ENCODE assay signal across 8 cellular contexts in the genomic region with DNA sequence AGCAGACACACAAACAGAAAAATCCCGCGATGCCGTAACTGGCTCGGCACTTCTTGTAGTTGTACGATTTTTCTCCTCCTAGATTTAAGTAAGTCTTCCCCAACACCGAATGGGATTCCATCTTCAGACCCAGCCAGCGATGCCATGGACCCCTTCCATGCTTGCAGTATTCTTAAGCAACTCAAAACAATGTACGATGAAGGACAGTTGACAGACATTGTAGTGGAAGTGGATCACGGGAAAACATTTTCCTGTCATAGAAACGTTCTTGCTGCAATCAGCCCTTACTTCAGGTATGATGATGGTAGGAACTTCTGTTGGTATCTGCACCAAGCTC. TPM values are rescaled to one million over a fixed set of nuclear protein-coding genes. Genes with fewer than 3 reads are reported as not detected.
A peak's percentile ranks its signal among the peaks of the same experiment; 100 is the strongest.
DNase-seq lines count a peak whose midpoint lies in the region; ATAC-seq, FAIRE-seq and TF ChIP-seq lines count a peak whose summit lies in the region.

No MANE protein-coding gene starts in this region.

- CTCF ChIA-PET in GM12878 (lab: Yijun Ruan, JAX), result interaction anchor here (1.4 to 2.8 kb wide), 4 partner anchors 9 to 49 kb away, joined by 4 to 23 read pairs (median 9); no protein-coding TSS in a partner anchor

- no peak overlapping the region for H4K91ac ChIP-seq in mesenchymal stem cell (ENCODE audit: low read length)

- no peak overlapping the region for H3K4ac ChIP-seq in mesenchymal stem cell (ENCODE audit: low read depth in 1 of 2, low read length in 2 of 2)

- H3K18ac ChIP-seq in mesenchymal stem cell (ENCODE audit: low read depth in 1 of 2, low read length in 2 of 2), result no peak overlapping the region

- no peak overlapping the region for H2BK120ac ChIP-seq in mesenchymal stem cell (ENCODE audit: low read depth, low read length)

- POLR2A ChIA-PET in GM12878 (lab: Charles Lee), result interaction anchor here (0.5 to 2.2 kb wide), 6 partner anchors 9 to 531 kb away, joined by 3 to 10 read pairs (median 4); no protein-coding TSS in a partner anchor

- no peak for FAIRE-seq in GM12878 (lab: Jason Lieb, UNC)

- no peak overlapping the region for H2BK15ac ChIP-seq in mesenchymal stem cell (ENCODE audit: low read depth, poor library complexity, severe bottlenecking)

- H3K4me1 ChIP-seq in heart left ventricle, result peaks cover 0 to 36% (median 8%) of the 10 kb centered on the region in 12 donors
- peaks cover 8% of the 10 kb centered on the region; the same call in 1 of the 2 replicates for H3K4me1 ChIP-seq in GM12878 (ENCODE audit: control insufficient read depth, insufficient read depth, low read length)
- H3K4me1 ChIP-seq in mesenchymal stem cell (ENCODE audit: control insufficient read depth, insufficient read depth, low read depth, low read length), result peaks cover 4% of the 10 kb centered on the region
- peaks cover 12% of the 10 kb centered on the region for H3K4me1 ChIP-seq in vagina

- ATAC-seq in heart left ventricle (no peak), left ventricle myocardium superior (no peak), GM12878 (no peak), GM18519 (IDR thresholded peaks at IDR 0.05; ENCODE audit: low FRiP score, unreplicated experiment) (no peak), GM21786 (IDR thresholded peaks at IDR 0.05; ENCODE audit: unreplicated experiment) (no peak)

- peaks cover 50% of the 10 kb centered on the region for H3K79me2 ChIP-seq in GM12878 (ENCODE audit: control insufficient read depth, insufficient read depth, low read length)

- in situ Hi-C loops in GM12878 (cut with MboI), result loop anchor here (25.0 kb wide), 1 partner anchor 788 kb away; no protein-coding TSS in a partner anchor

- no peak overlapping the region for H3K14ac ChIP-seq in mesenchymal stem cell (ENCODE audit: low read length in 2 of 2)

- H3K79me1 ChIP-seq in mesenchymal stem cell (replicated peaks; ENCODE audit: low read length, poor library complexity, severe bottlenecking), result peaks cover 7% of the 10 kb centered on the region

- no peak overlapping the region for H2BK12ac ChIP-seq in mesenchymal stem cell (ENCODE audit: low read length in 2 of 2)

- no peak overlapping the region for H2BK5ac ChIP-seq in mesenchymal stem cell (ENCODE audit: low read depth, low read length, poor library complexity, severe bottlenecking)

- WGBS in heart left ventricle, 4 donors, result 1 to 3% (median 2%) methylated on average over 10 of the region's 10 CpGs
- WGBS in GM12878 (ENCODE audit: insufficient coverage, insufficient replicate concordance, low lambda C conversion rate, missing lambda C conversion rate), result 1% methylated on average over 10 of the region's 10 CpGs
- 11% methylated on average over 9 of the region's 10 CpGs for WGBS in mesenchymal stem cell

- TF ChIP-seq CTCF in heart left ventricle (IDR thresholded peaks at IDR 0.05), result no peak
- TF ChIP-seq CTCF in GM12878 (IDR thresholded peaks at IDR 0.05 in 2 of 3, conservative IDR thresholded peaks at IDR 0.05 in 1 of 3; ENCODE audit: control insufficient read depth in 2 of 3, extremely low read depth in 1 of 3, insufficient read depth in 1 of 3, low read depth in 3 of 3, low read length in 3 of 3), result no peak
- TF ChIP-seq CTCF in vagina (IDR thresholded peaks at IDR 0.05), result no peak

- no peak overlapping the region for H2AK5ac ChIP-seq in mesenchymal stem cell (ENCODE audit: low read length, severe bottlenecking)

- H3K4me3 ChIP-seq in heart left ventricle (peak overlapping the region; percentile 58 to 94 (median 84)), GM12878 (peak overlapping the region; percentile 92), mesenchymal stem cell (ENCODE audit: insufficient read depth in 1 of 2, low read depth in 1 of 2, low read length in 2 of 2) (peak overlapping the region; percentile 89 to 96), vagina (peak overlapping the region; percentile 83 to 94)

- no peak overlapping the region for H4K8ac ChIP-seq in mesenchymal stem cell (ENCODE audit: low read length)

- intact Hi-C loops in heart left ventricle (cut with DNase I), result loop anchor here in 1 of 10 donors (10.0 kb wide), 1 partner anchor 656 kb away; a partner anchor contains a TSS
- intact Hi-C loops in left ventricle myocardium superior (cut with micrococcal nuclease), result no loop called here
- intact Hi-C loops in GM12878 (cut with micrococcal nuclease; ENCODE audit: unreplicated experiment), result loop anchor here (10.0 kb wide), 1 partner anchor 774 kb away; a partner anchor contains a TSS
- intact Hi-C loops in vagina (cut with DNase I), result no loop called here

- peaks cover 0 to 8% (median 5%) of the 10 kb centered on the region in 9 donors for H3K36me3 ChIP-seq in heart left ventricle
- peaks cover 3 to 11% of the 10 kb centered on the region in 2 experiments for H3K36me3 ChIP-seq in GM12878 (ENCODE audit: control insufficient read depth in 2 of 2, insufficient read depth in 2 of 2, low read length in 1 of 2)
- peaks cover 0 to 12% of the 10 kb centered on the region in 2 experiments for H3K36me3 ChIP-seq in mesenchymal stem cell (ENCODE audit: control insufficient read depth in 1 of 2, insufficient read depth in 2 of 2, low read depth in 1 of 2, low read length in 2 of 2)
- H3K36me3 ChIP-seq in vagina, result no peaks in the 10 kb centered on the region

- no peak for TF ChIP-seq RAD21 in GM12878 (IDR thresholded peaks at IDR 0.05; ENCODE audit: insufficient read depth, low read depth, low read length)

- H3K9ac ChIP-seq in GM12878 (ENCODE audit: control insufficient read depth, insufficient read depth, low read length) (peak overlapping the region; percentile 69), mesenchymal stem cell (ENCODE audit: low read length) (peak overlapping the region; percentile 84)

- H3K9me3 ChIP-seq in heart left ventricle (no peaks in the 10 kb centered on the region), GM12878 (replicated peaks; ENCODE audit: control insufficient read depth, insufficient read depth, low read length) (no peaks in the 10 kb centered on the region), mesenchymal stem cell (ENCODE audit: control insufficient read depth, low read length) (no peaks in the 10 kb centered on the region), vagina (no peaks in the 10 kb centered on the region)

- TF ChIP-seq POLR2A in heart left ventricle (IDR thresholded peaks at IDR 0.05) (no peak), GM12878 (IDR thresholded peaks at IDR 0.05; ENCODE audit: low read depth, low read length) (no peak), vagina (IDR thresholded peaks at IDR 0.05) (no peak)

- no peaks in the 10 kb centered on the region for H4K20me1 ChIP-seq in GM12878 (ENCODE audit: control insufficient read depth, insufficient read depth)

- peaks cover 0 to 13% (median 0%) of the 10 kb centered on the region in 9 donors for H3K27me3 ChIP-seq in heart left ventricle
- H3K27me3 ChIP-seq in GM12878 (replicated peaks in 1 of 2; ENCODE audit: control insufficient read depth in 2 of 2, insufficient read depth in 2 of 2, low read length in 1 of 2), result no peaks in the 10 kb centered on the region
- no peaks in the 10 kb centered on the region for H3K27me3 ChIP-seq in mesenchymal stem cell (ENCODE audit: control insufficient read depth in 1 of 2, insufficient read depth in 1 of 2, low read length in 2 of 2)
- no peaks in the 10 kb centered on the region for H3K27me3 ChIP-seq in vagina

- SMC1A ChIA-PET in GM12878 (lab: Charles Lee; ENCODE audit: uncharacterized antibody, unreplicated experiment), result interaction anchor here (1.1 to 4.1 kb wide), 7 partner anchors 8 to 111 kb away, joined by 3 to 36 read pairs (median 10); no protein-coding TSS in a partner anchor

- no peak overlapping the region for H3K23ac ChIP-seq in mesenchymal stem cell (ENCODE audit: low read length in 2 of 2)

- peak overlapping the region; percentile 59 for H3K4me2 ChIP-seq in GM12878 (ENCODE audit: control insufficient read depth, insufficient read depth)
- peak overlapping the region; percentile 93 for H3K4me2 ChIP-seq in mesenchymal stem cell (ENCODE audit: low read length, poor library complexity, severe bottlenecking)

- RAD21 ChIA-PET in GM12878 (lab: Charles Lee; ENCODE audit: unreplicated experiment), result interaction anchor here (1.0 to 3.6 kb wide), 5 partner anchors 7 to 115 kb away, joined by 3 to 47 read pairs (median 5); no protein-coding TSS in a partner anchor

- no TSS peak for BruUV-seq in GM12878 (replicated peaks; lab: Mats Ljungman, UMichigan)

- TF ChIP-seq EP300 in GM12878 (IDR thresholded peaks at IDR 0.05; ENCODE audit: borderline replicate concordance in 1 of 2, control insufficient read depth in 1 of 2, low read depth in 2 of 2, low read length in 2 of 2), result no peak

- DNase-seq in heart left ventricle (no peak), left ventricle myocardium superior (no peak), GM12878 (ENCODE audit: low read depth, low spot score) (no peak), mesenchymal stem cell (no peak), vagina (ENCODE audit: extremely low spot score in 2 of 2) (no peak), AG08395 (ENCODE audit: low spot score) (no peak)

- H2AFZ ChIP-seq in GM12878 (ENCODE audit: control insufficient read depth, low read depth, low read length) (peak overlapping the region; percentile 40), mesenchymal stem cell (ENCODE audit: low read depth, low read length) (peak overlapping the region; percentile 85)

- H3K27ac ChIP-seq in heart left ventricle (peak overlapping the region; percentile 16 to 87 (median 78)), GM12878 (ENCODE audit: control insufficient read depth, insufficient read depth) (peak overlapping the region; percentile 74), mesenchymal stem cell (ENCODE audit: low read length, poor library complexity, severe bottlenecking) (no peak overlapping the region), vagina (no peak overlapping the region)

RNA-seq across cellular contexts. Expression of a gene that starts 0.8 kb away (rescaled TPM):
- total RNA-seq in heart left ventricle, result 1 to 10 TPM; 2.4 to 9.0 (median 6.4) TPM
- 1 to 10 TPM in 1 of 2 donors, under 1 TPM in 1; 0.99 to 6.1 TPM for polyA plus RNA-seq in heart left ventricle
- 5.8 TPM for total RNA-seq in left ventricle myocardium superior
- 9.7 and 10.0 TPM in 2 replicates for total RNA-seq in GM12878 (2013; cell fraction: nucleolus; rRNA removed)
- 33.2 and 38.5 TPM in 2 replicates for total RNA-seq in GM12878 (2014; rRNA removed)
- total RNA-seq in GM12878 (2014; rRNA removed; fragmentation: Illumina TruSeq; extraction: Trizol), result 35.7 and 35.8 TPM in 2 replicates
- 27.6 and 28.8 TPM in 2 replicates for total RNA-seq in GM12878 (2021)
- polyA plus RNA-seq in GM12878 (2011; ENCODE audit: low read depth), result 16.2 TPM
- 44.4 and 54.1 TPM in 2 replicates for polyA plus RNA-seq in GM12878 (2011; rRNA removed)
- polyA plus RNA-seq in GM12878 (2011; cell fraction: cytosol; rRNA removed), result 13.8 and 16.4 TPM in 2 replicates
- 11.6 and 14.3 TPM in 2 replicates for polyA plus RNA-seq in GM12878 (2011; cell fraction: nucleus; rRNA removed)
- 10.7 and 19.6 TPM in 2 replicates for polyA plus RNA-seq in GM12878 (2012)
- 24.4 and 34.5 TPM in 2 replicates for polyA plus RNA-seq in GM12878 (2014; fragmentation: Illumina TruSeq; extraction: Trizol)
- polyA plus RNA-seq in GM12878 (2014; fragmentation: Nextera tagmentation; extraction: Ambion mirVana), result 1 to 10 TPM; 8.5 to 9.2 TPM
- 13.6 and 14.3 TPM in 2 replicates for polyA plus RNA-seq in GM12878 (2014; rRNA removed)
- polyA plus RNA-seq in GM12878 (2016; fragmentation: Nextera tagmentation; extraction: Ambion mirVana), result 10 to 100 TPM; 11.9 to 13.5 TPM
- 40.0 and 87.9 TPM in 2 replicates for polyA minus RNA-seq in GM12878 (2011; rRNA and poly(A)+ RNA removed)
- 26.6 and 32.5 TPM in 2 replicates for polyA minus RNA-seq in GM12878 (2011; cell fraction: cytosol; rRNA and poly(A)+ RNA removed)
- polyA minus RNA-seq in GM12878 (2011; cell fraction: nucleus; rRNA and poly(A)+ RNA removed), result 17.2 and 22.4 TPM in 2 replicates
- polyA plus RNA-seq in mesenchymal stem cell (2013, experiment 1 of 2), result 0.75 TPM
- 0.70 TPM for polyA plus RNA-seq in mesenchymal stem cell (2013, experiment 2 of 2)
- 0.49 TPM for total RNA-seq in vagina

Comparison
In these comparisons a context has a peak if more than half of its experiments do, and no peak if none do; other contexts are left out.
1. H3K27ac ChIP-seq: peak in heart left ventricle (12 of 12) and GM12878 (single experiment); none in mesenchymal stem cell (single experiment) and vagina (single experiment).
2. Peak in every context shown above with its lines, with median percentiles within 50 percentile points of each other: H3K4me3 ChIP-seq.